10 cellular contexts compared by ENCODE assay signal in genomic region chr15:80660114-80660513, GRCh38. TPM values are rescaled to one million over a fixed set of nuclear protein-coding genes. Genes with fewer than 3 reads are reported as not detected.
A peak's percentile ranks its signal among the peaks of the same experiment; 100 is the strongest.
DNase-seq lines count a peak whose midpoint lies in the region; ATAC-seq, FAIRE-seq and TF ChIP-seq lines count a peak whose summit lies in the region.
"Had no signal": no experiment of that assay in that cellular context is flagged by ENCODE, and none has a peak within 500 bp of the region (broad histone marks: within the 10 kb centered on the region; RNA-seq: fewer than 3 reads in every experiment).

No MANE protein-coding gene starts in this region.

- no peak for FAIRE-seq in GM12878 (lab: Jason Lieb, UNC)

- H3K27me3 ChIP-seq in GM12878 (replicated peaks in 1 of 2; ENCODE audit: control insufficient read depth in 2 of 2, insufficient read depth in 2 of 2, low read length in 1 of 2) = no peaks in the 10 kb centered on the region; a peak in 2 of 4 replicates

- POLR2A ChIA-PET in GM12878 (lab: Charles Lee) (no interaction called here), T-cell (lab: Charles Lee) (no interaction called here)
- POLR2A ChIA-PET in activated CD4-positive, alpha-beta T cell treated with anti-CD3 and anti-CD28 coated beads, Interleukin-2, amount 10 ng/mL, durations not matched to agents 7 days and 5 days (lab: Charles Lee) = no interaction called here

- in situ Hi-C loops in GM12878 (cut with MboI) = no loop called here

- no peak overlapping the region for H3K27ac Mint-ChIP-seq in activated CD4-positive, alpha-beta T cell treated with anti-CD3 and anti-CD28 coated beads, Interleukin-2, amount 10 ng/mL, durations not matched to agents 7 days and 5 days
- no peak overlapping the region for H3K27ac Mint-ChIP-seq in T-cell
- H3K27ac Mint-ChIP-seq: CD8-positive, alpha-beta T cell had no signal

- TF ChIP-seq CTCF in 22Rv1 (IDR thresholded peaks at IDR 0.05) = peak; percentile 41
- TF ChIP-seq CTCF in GM12878 (IDR thresholded peaks at IDR 0.05 in 2 of 3, conservative IDR thresholded peaks at IDR 0.05 in 1 of 3; ENCODE audit: control insufficient read depth in 2 of 3, extremely low read depth in 1 of 3, insufficient read depth in 1 of 3, low read depth in 3 of 3, low read length in 3 of 3) = peak; percentile 5 to 25 (median 18); a peak in 3 of 6 replicates

- RAD21 ChIA-PET in GM12878 (lab: Charles Lee; ENCODE audit: unreplicated experiment) = interaction anchor here (1.2 to 1.7 kb wide), 3 partner anchors 14 to 117 kb away, joined by 3 to 9 read pairs (median 6); partner anchors contain the start of gene ABHD17C

- no peak overlapping the region for H3K4me3 ChIP-seq in GM12878

- H3K9me3 ChIP-seq in GM12878 (replicated peaks; ENCODE audit: control insufficient read depth, insufficient read depth, low read length) = no peaks in the 10 kb centered on the region

- no peak for TF ChIP-seq POLR2A in GM12878 (IDR thresholded peaks at IDR 0.05; ENCODE audit: low read depth, low read length)

- H3K4me2 ChIP-seq in GM12878 (ENCODE audit: control insufficient read depth, insufficient read depth) = no peak overlapping the region

- ATAC-seq in GM12878 = no peak
- ATAC-seq in left colon = peak; percentile 85
- ATAC-seq in T-cell (replicated peaks in 1 of 4) = no peak
- ATAC-seq: CD8-positive, alpha-beta T cell; stimulated activated naive CD8-positive, alpha-beta T cell treated with anti-CD3 and anti-CD28 coated beads, Interleukin-15, Interleukin-2, amounts not matched to agents 100 U/mL and 50 U/mL, for 24 hours had no signal

- no peaks in the 10 kb centered on the region for H3K36me3 ChIP-seq in GM12878 (ENCODE audit: control insufficient read depth in 2 of 2, insufficient read depth in 2 of 2, low read length in 1 of 2)

- H3K27me3 Mint-ChIP-seq in activated CD4-positive, alpha-beta T cell treated with anti-CD3 and anti-CD28 coated beads, Interleukin-2, amount 10 ng/mL, durations not matched to agents 7 days and 5 days = peaks cover 14% of the 10 kb centered on the region
- H3K27me3 Mint-ChIP-seq in T-cell = peaks cover 22 to 29% of the 10 kb centered on the region in 2 donors

- H3K4me3 Mint-ChIP-seq in activated CD4-positive, alpha-beta T cell treated with anti-CD3 and anti-CD28 coated beads, Interleukin-2, amount 10 ng/mL, durations not matched to agents 7 days and 5 days = no peak overlapping the region
- no peak overlapping the region for H3K4me3 Mint-ChIP-seq in T-cell
- H3K4me3 Mint-ChIP-seq: CD8-positive, alpha-beta T cell had no signal

- SMC1A ChIA-PET in GM12878 (lab: Charles Lee; ENCODE audit: uncharacterized antibody, unreplicated experiment) = interaction anchor here (1.0 to 3.1 kb wide), 6 partner anchors 12 to 116 kb away, joined by 3 to 13 read pairs (median 4); no protein-coding TSS in a partner anchor

- H3K4me1 ChIP-seq in GM12878 (ENCODE audit: control insufficient read depth, insufficient read depth, low read length) = no peaks in the 10 kb centered on the region

- no peaks in the 10 kb centered on the region for H3K36me3 Mint-ChIP-seq in activated CD4-positive, alpha-beta T cell treated with anti-CD3 and anti-CD28 coated beads, Interleukin-2, amount 10 ng/mL, durations not matched to agents 7 days and 5 days (ENCODE audit: low read depth)
- no peaks in the 10 kb centered on the region for H3K36me3 Mint-ChIP-seq in T-cell
- H3K36me3 Mint-ChIP-seq: CD8-positive, alpha-beta T cell had no signal

- CTCF ChIA-PET in GM12878 (lab: Yijun Ruan, JAX) (interaction anchor here (0.5 to 2.9 kb wide), 8 partner anchors 9 to 307 kb away, joined by 3 to 19 read pairs (median 5); partner anchors contain the start of gene ABHD17C), T-cell (lab: Charles Lee) (no interaction called here)
- CTCF ChIA-PET in activated CD4-positive, alpha-beta T cell treated with anti-CD3 and anti-CD28 coated beads, Interleukin-2, amount 10 ng/mL, durations not matched to agents 7 days and 5 days (lab: Charles Lee) = no interaction called here

- H4K20me1 ChIP-seq in GM12878 (ENCODE audit: control insufficient read depth, insufficient read depth) = no peaks in the 10 kb centered on the region

- DNase-seq in HK-2 (ENCODE audit: unreplicated experiment) (peak; percentile 6), GM12878 (ENCODE audit: low read depth, low spot score) (no peak), left colon (peak in 1 of 2 donors; percentile 36), DMS 273 (lab: John Stamatoyannopoulos, UW; ENCODE audit: unreplicated experiment) (no peak), mesenteric fat pad (ENCODE audit: low spot score) (no peak), T-cell (no peak)
- DNase-seq in activated CD4-positive, alpha-beta T cell treated with anti-CD3 and anti-CD28 coated beads, Interleukin-2, amount 10 ng/mL, durations not matched to agents 7 days and 5 days = no peak
- DNase-seq: CD8-positive, alpha-beta T cell; stimulated activated naive CD8-positive, alpha-beta T cell treated with anti-CD3 and anti-CD28 coated beads, Interleukin-15, Interleukin-2, amounts not matched to agents 100 U/mL and 50 U/mL, for 24 hours had no signal

- intact Hi-C loops in GM12878 (cut with micrococcal nuclease; ENCODE audit: unreplicated experiment) (no loop called here), left colon (cut with DNase I, micrococcal nuclease) (no loop called here)

- TF ChIP-seq EP300 in GM12878 (IDR thresholded peaks at IDR 0.05; ENCODE audit: borderline replicate concordance in 1 of 2, control insufficient read depth in 1 of 2, low read depth in 2 of 2, low read length in 2 of 2) = no peak

- H3K9ac ChIP-seq in GM12878 (ENCODE audit: control insufficient read depth, insufficient read depth, low read length) = no peak overlapping the region

- no peaks in the 10 kb centered on the region for H3K4me1 Mint-ChIP-seq in activated CD4-positive, alpha-beta T cell treated with anti-CD3 and anti-CD28 coated beads, Interleukin-2, amount 10 ng/mL, durations not matched to agents 7 days and 5 days
- H3K4me1 Mint-ChIP-seq in T-cell = no peaks in the 10 kb centered on the region

- BruUV-seq in GM12878 (replicated peaks; lab: Mats Ljungman, UMichigan) = no TSS peak

- no peak overlapping the region for H3K27ac ChIP-seq in 22Rv1
- no peak overlapping the region for H3K27ac ChIP-seq in GM12878 (ENCODE audit: control insufficient read depth, insufficient read depth)

- H3K79me2 ChIP-seq in GM12878 (ENCODE audit: control insufficient read depth, insufficient read depth, low read length) = no peaks in the 10 kb centered on the region

- H3K9me3 Mint-ChIP-seq in activated CD4-positive, alpha-beta T cell treated with anti-CD3 and anti-CD28 coated beads, Interleukin-2, amount 10 ng/mL, durations not matched to agents 7 days and 5 days = no peaks in the 10 kb centered on the region
- peaks cover 0 to 4% (median 4%) of the 10 kb centered on the region in 3 donors for H3K9me3 Mint-ChIP-seq in T-cell
- H3K9me3 Mint-ChIP-seq: CD8-positive, alpha-beta T cell had no signal

- no peak overlapping the region for H2AFZ ChIP-seq in GM12878 (ENCODE audit: control insufficient read depth, low read depth, low read length)

- peak; percentile 29 for TF ChIP-seq RAD21 in GM12878 (IDR thresholded peaks at IDR 0.05; ENCODE audit: insufficient read depth, low read depth, low read length)

TF ChIP-seq in GM12878, 131 proteins besides CTCF, POLR2A, EP300 and RAD21:
- TF ChIP-seq MEF2B (IDR thresholded peaks at IDR 0.05; ENCODE audit: partially characterized antibody, poor library complexity, severe bottlenecking) (no peak), SMC3 (IDR thresholded peaks at IDR 0.05; ENCODE audit: borderline replicate concordance, low read length) (peak; percentile 12; the same call in 1 of the 2 replicates)

RNA-seq across cellular contexts. Expression of gene ABHD17C, which starts 35.0 kb away (rescaled TPM):
- total RNA-seq in GM12878 (2013; cell fraction: nucleolus; rRNA removed) = 3.4 and 3.5 TPM in 2 replicates
- total RNA-seq in GM12878 (2014; rRNA removed) = 3.3 TPM in 2 replicates
- 4.8 and 4.9 TPM in 2 replicates for total RNA-seq in GM12878 (2014; rRNA removed; fragmentation: Illumina TruSeq; extraction: Trizol)
- total RNA-seq in GM12878 (2021) = 11.0 and 12.2 TPM in 2 replicates
- 1.5 TPM for polyA plus RNA-seq in GM12878 (2011; ENCODE audit: low read depth)
- 10.9 and 11.4 TPM in 2 replicates for polyA plus RNA-seq in GM12878 (2011; rRNA removed)
- 9.8 and 10.5 TPM in 2 replicates for polyA plus RNA-seq in GM12878 (2011; cell fraction: cytosol; rRNA removed)
- polyA plus RNA-seq in GM12878 (2011; cell fraction: nucleus; rRNA removed) = 5.4 and 5.7 TPM in 2 replicates
- 2.4 and 3.9 TPM in 2 replicates for polyA plus RNA-seq in GM12878 (2012)
- polyA plus RNA-seq in GM12878 (2014; fragmentation: Illumina TruSeq; extraction: Trizol) = 11.3 and 12.0 TPM in 2 replicates
- 1 to 10 TPM; 4.9 to 6.2 TPM for polyA plus RNA-seq in GM12878 (2014; fragmentation: Nextera tagmentation; extraction: Ambion mirVana)
- 6.8 and 6.9 TPM in 2 replicates for polyA plus RNA-seq in GM12878 (2014; rRNA removed)
- 1 to 10 TPM in 1 of 2 experiments, under 1 TPM in 1; 0.92 to 1.3 TPM for polyA plus RNA-seq in GM12878 (2016; fragmentation: Nextera tagmentation; extraction: Ambion mirVana)
- polyA minus RNA-seq in GM12878 (2011; rRNA and poly(A)+ RNA removed) = 15.7 and 18.6 TPM in 2 replicates
- 7.9 and 11.4 TPM in 2 replicates for polyA minus RNA-seq in GM12878 (2011; cell fraction: cytosol; rRNA and poly(A)+ RNA removed)
- polyA minus RNA-seq in GM12878 (2011; cell fraction: nucleus; rRNA and poly(A)+ RNA removed) = 5.4 and 9.7 TPM in 2 replicates
- total RNA-seq in left colon = 100 to 1,000 TPM; 151 to 160 TPM
- total RNA-seq in mesenteric fat pad = 5.0 TPM
- total RNA-seq in activated CD4-positive, alpha-beta T cell treated with anti-CD3 and anti-CD28 coated beads, Interleukin-2, amount 10 ng/mL, durations not matched to agents 7 days and 5 days = 1 to 10 TPM; 4.0 to 5.6 TPM
- 1 to 10 TPM; 2.2 to 4.4 (median 3.0) TPM for total RNA-seq in T-cell

Comparison
In these comparisons a context has a peak if more than half of its experiments do, and no peak if none do; other contexts are left out.
1. RNA of gene ABHD17C, which starts 35.0 kb away (total RNA-seq): 151 to 160 TPM in left colon; 4.0 to 5.6 TPM in activated CD4-positive, alpha-beta T cell treated with anti-CD3 and anti-CD28 coated beads, Interleukin-2, amount 10 ng/mL, durations not matched to agents 7 days and 5 days, 5.0 TPM in mesenteric fat pad (single experiment), 3.3 to 12.2 TPM in GM12878 and 2.2 to 4.4 TPM in T-cell; every median in the first group is over 10 times any median in the second.